ENCODE assay signal across 18 cellular contexts in the genomic region with DNA sequence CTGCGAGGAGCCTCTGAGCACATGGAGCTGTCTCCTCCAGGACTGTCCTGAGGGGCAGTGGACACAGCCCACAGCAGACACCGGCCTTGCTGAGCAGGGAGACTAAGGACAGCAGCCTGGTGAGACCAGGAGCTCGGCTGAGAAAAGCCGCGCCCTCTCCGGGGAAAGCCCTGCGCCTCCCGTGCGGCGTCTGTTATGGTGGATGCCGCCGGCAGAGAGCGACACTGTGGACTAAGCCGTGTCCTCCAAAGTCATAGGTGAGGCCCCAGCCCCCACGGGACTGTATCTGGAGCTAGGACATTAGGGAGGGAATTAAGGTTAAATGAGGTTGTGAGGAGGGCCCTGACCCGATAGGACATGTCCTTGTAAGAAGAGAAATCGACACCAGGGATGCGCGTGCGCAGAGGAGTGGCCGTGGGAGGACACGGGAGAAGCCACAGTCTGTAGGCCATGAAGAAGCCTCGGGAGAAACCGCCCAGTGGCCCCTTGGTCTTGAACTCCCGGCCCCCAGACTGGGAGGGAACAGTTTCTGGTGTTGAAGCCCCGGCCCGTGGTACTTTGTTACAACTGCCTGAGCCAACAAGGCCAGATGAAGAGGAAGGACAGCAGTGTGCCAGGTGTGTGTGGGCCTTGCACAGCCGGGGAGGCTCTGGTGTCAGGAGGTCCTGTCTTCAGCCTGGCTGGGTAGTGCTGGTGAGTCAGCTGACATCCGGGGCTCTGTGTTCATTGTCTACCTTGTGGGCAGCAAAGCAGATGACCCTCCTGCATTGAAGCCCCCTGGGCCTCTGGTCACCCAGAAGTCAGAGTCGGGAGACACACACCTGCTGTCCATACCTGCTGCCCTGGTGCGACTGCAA.
"Had no signal": no experiment of that assay in that cellular context is flagged by ENCODE, and none has a peak within 500 bp of the region (broad histone marks: within the 10 kb centered on the region; RNA-seq: fewer than 3 reads in every experiment).

No MANE protein-coding gene starts in this region.

- H3K4me1 ChIP-seq: esophagus squamous epithelium, pancreas, testis had no signal

- H3K9me3 ChIP-seq: body of pancreas, esophagus squamous epithelium, pancreas, testis had no signal

- H3K9me3 Mint-ChIP-seq: activated T-helper 17 cell treated with anti-CD3 and anti-CD28 coated beads, Interleukin-2, amount 50 U/mL, for 72 hours; neural progenitor cell had no signal

- H3K36me3 ChIP-seq: esophagus squamous epithelium, neural progenitor cell, pancreas had no signal

- H3K27ac ChIP-seq: coronary artery, esophagus squamous epithelium, neural progenitor cell, pancreas, testis had no signal

- DNase-seq: activated B cell treated with CpG ODN at 0.5 μM for 24 hours; activated CD4-positive, alpha-beta T cell treated with anti-CD3 and anti-CD28 coated beads, Interleukin-2, amount 50 U/mL, for 1 hour; activated T-cell treated with anti-CD3 and anti-CD28 coated beads for 4 hours; amniotic stem cell; body of pancreas; caudate nucleus; effector CD4-positive, alpha-beta T cell; esophagus squamous epithelium; hypothalamus; stimulated activated naive CD4-positive, alpha-beta T cell treated with Interleukin-2 at 50 U/mL for 16 hours; T-helper 17 cell; testis had no signal

- H3K4me1 Mint-ChIP-seq: activated T-helper 17 cell treated with anti-CD3 and anti-CD28 coated beads, Interleukin-2, amount 50 U/mL, for 72 hours had no signal

- ATAC-seq: activated T-helper 17 cell treated with anti-CD3 and anti-CD28 coated beads, Interleukin-2, amount 50 U/mL, for 72 hours; body of pancreas; pancreas; T-helper 17 cell had no signal

- H3K4me3 Mint-ChIP-seq: activated B cell treated with CpG ODN at 0.5 μM for 24 hours; activated naive CD8-positive, alpha-beta T cell; activated T-helper 17 cell treated with anti-CD3 and anti-CD28 coated beads, Interleukin-2, amount 50 U/mL, for 72 hours; mesothelial cell of epicardium; neural progenitor cell; T-helper 17 cell had no signal

- H3K36me3 Mint-ChIP-seq: activated naive CD8-positive, alpha-beta T cell; mesothelial cell of epicardium; neural progenitor cell had no signal

- H3K27me3 Mint-ChIP-seq: activated naive CD8-positive, alpha-beta T cell; activated T-helper 17 cell treated with anti-CD3 and anti-CD28 coated beads, Interleukin-2, amount 50 U/mL, for 72 hours had no signal

- H3K4me3 ChIP-seq: body of pancreas, coronary artery, esophagus squamous epithelium, neural progenitor cell, pancreas, testis had no signal

- H3K27ac Mint-ChIP-seq: activated B cell treated with CpG ODN at 0.5 μM for 24 hours; activated naive CD8-positive, alpha-beta T cell; activated T-helper 17 cell treated with anti-CD3 and anti-CD28 coated beads, Interleukin-2, amount 50 U/mL, for 72 hours; mesothelial cell of epicardium; T-helper 17 cell had no signal

- H3K27me3 ChIP-seq: body of pancreas, neural progenitor cell, pancreas, testis had no signal
